Comparison of ENCODE assay signal across 8 cellular contexts in genomic region chr2:10331702-10332401, GRCh38. TPM values are rescaled to one million over a fixed set of nuclear protein-coding genes. Genes with fewer than 3 reads are reported as not detected.
DNase-seq lines count a peak whose midpoint lies in the region; ATAC-seq lines count a peak whose summit lies in the region.

No MANE protein-coding gene starts in this region.

- peak overlapping the region in 13 of 21 experiments; percentile 23 to 87 (median 69) for H3K27ac ChIP-seq in skin epidermis

- no peaks in the 10 kb centered on the region for H3K27me3 Mint-ChIP-seq in activated CD4-positive, alpha-beta T cell treated with anti-CD3 and anti-CD28 coated beads for 36 hours
- H3K27me3 Mint-ChIP-seq in dendritic cell treated with granulocyte-macrophage colony-stimulating factor and Interleukin-4, amounts not matched to agents 40 ng/mL and 50 ng/mL, for 4 days, result no peaks in the 10 kb centered on the region

- DNase-seq in activated CD4-positive, alpha-beta T cell treated with anti-CD3 and anti-CD28 coated beads for 36 hours, result peak; percentile 86
- DNase-seq in activated CD4-positive, alpha-beta T cell treated with anti-CD3 and anti-CD28 coated beads for 1 hour, result no peak
- DNase-seq in T-helper 22 cell (ENCODE audit: low read depth), result peak; percentile 23
- DNase-seq in SW 1271 (lab: John Stamatoyannopoulos, UW), result no peak
- no peak for DNase-seq in kidney glomerular epithelial cell (lab: John Stamatoyannopoulos, UW)

- peak overlapping the region in 4 of 7 experiments; percentile 7 to 27 (median 17) for H3K4me3 ChIP-seq in skin epidermis

- intact Hi-C loops in activated CD4-positive, alpha-beta T cell treated with anti-CD3 and anti-CD28 coated beads for 36 hours (cut with DNase I, micrococcal nuclease), result loop anchor here (1.0 to 5.0 kb wide), 7 partner anchors 30 to 480 kb away; partner anchors contain the start of genes HPCAL1 (in 1 of the 2), ODC1 (in 1 of the 2) and PDIA6 (in 1 of the 2)
- intact Hi-C loops in dendritic cell treated with granulocyte-macrophage colony-stimulating factor and Interleukin-4, amounts not matched to agents 40 ng/mL and 50 ng/mL, for 4 days (cut with micrococcal nuclease), result loop anchor here (2.0 to 10.0 kb wide), 4 partner anchors 25 to 73 kb away; no protein-coding TSS in a partner anchor

- CTCF ChIA-PET in activated CD4-positive, alpha-beta T cell treated with anti-CD3 and anti-CD28 coated beads for 36 hours (lab: Charles Lee), result interaction anchor here (0.6 to 7.1 kb wide), 13 partner anchors 16 to 998 kb away, joined by 3 to 88 read pairs (median 3); partner anchors contain the start of gene HPCAL1

- peak overlapping the region; percentile 92 for H3K27ac Mint-ChIP-seq in activated CD4-positive, alpha-beta T cell treated with anti-CD3 and anti-CD28 coated beads for 36 hours
- H3K27ac Mint-ChIP-seq in dendritic cell treated with granulocyte-macrophage colony-stimulating factor and Interleukin-4, amounts not matched to agents 40 ng/mL and 50 ng/mL, for 4 days, result peak overlapping the region; percentile 95

- ATAC-seq in activated CD4-positive, alpha-beta T cell treated with anti-CD3 and anti-CD28 coated beads for 36 hours, result peak; percentile 76
- ATAC-seq in HG03558 (IDR thresholded peaks at IDR 0.05; ENCODE audit: extremely low read depth, unreplicated experiment), result peak; percentile 61

- H3K36me3 Mint-ChIP-seq in activated CD4-positive, alpha-beta T cell treated with anti-CD3 and anti-CD28 coated beads for 36 hours (ENCODE audit: low read depth), result peaks cover 32% of the 10 kb centered on the region
- H3K36me3 Mint-ChIP-seq in dendritic cell treated with granulocyte-macrophage colony-stimulating factor and Interleukin-4, amounts not matched to agents 40 ng/mL and 50 ng/mL, for 4 days (ENCODE audit: low read depth), result peaks cover 20% of the 10 kb centered on the region

- H3K9me3 Mint-ChIP-seq in activated CD4-positive, alpha-beta T cell treated with anti-CD3 and anti-CD28 coated beads for 36 hours (ENCODE audit: low read depth), result no peaks in the 10 kb centered on the region
- peaks cover 10% of the 10 kb centered on the region for H3K9me3 Mint-ChIP-seq in dendritic cell treated with granulocyte-macrophage colony-stimulating factor and Interleukin-4, amounts not matched to agents 40 ng/mL and 50 ng/mL, for 4 days

- peak overlapping the region; percentile 91 for H3K4me3 Mint-ChIP-seq in activated CD4-positive, alpha-beta T cell treated with anti-CD3 and anti-CD28 coated beads for 36 hours
- peak overlapping the region; percentile 63 for H3K4me3 Mint-ChIP-seq in dendritic cell treated with granulocyte-macrophage colony-stimulating factor and Interleukin-4, amounts not matched to agents 40 ng/mL and 50 ng/mL, for 4 days

- POLR2A ChIA-PET in activated CD4-positive, alpha-beta T cell treated with anti-CD3 and anti-CD28 coated beads for 36 hours (lab: Charles Lee), result interaction anchor here (0.6 to 2.3 kb wide), 6 partner anchors 28 to 116 kb away, joined by 3 to 17 read pairs (median 9); partner anchors contain the start of genes HPCAL1 and ODC1

- H3K4me1 Mint-ChIP-seq in activated CD4-positive, alpha-beta T cell treated with anti-CD3 and anti-CD28 coated beads for 36 hours, result peaks cover 74% of the 10 kb centered on the region
- H3K4me1 Mint-ChIP-seq in dendritic cell treated with granulocyte-macrophage colony-stimulating factor and Interleukin-4, amounts not matched to agents 40 ng/mL and 50 ng/mL, for 4 days (ENCODE audit: low read depth), result peaks cover 70% of the 10 kb centered on the region

RNA-seq across cellular contexts. Expression of gene HPCAL1, which starts 29.1 kb away (rescaled TPM):
- 100 to 1,000 TPM; 109 to 114 TPM for total RNA-seq in activated CD4-positive, alpha-beta T cell treated with anti-CD3 and anti-CD28 coated beads for 36 hours

Comparison
In these comparisons a context has a peak if more than half of its experiments do, and no peak if none do; other contexts are left out.
1. DNase-seq: peak in activated CD4-positive, alpha-beta T cell treated with anti-CD3 and anti-CD28 coated beads for 36 hours (single experiment) and T-helper 22 cell (single experiment); none in activated CD4-positive, alpha-beta T cell treated with anti-CD3 and anti-CD28 coated beads for 1 hour (single experiment), SW 1271 (0 of 2) and kidney glomerular epithelial cell (single experiment).